In the genomic region with DNA sequence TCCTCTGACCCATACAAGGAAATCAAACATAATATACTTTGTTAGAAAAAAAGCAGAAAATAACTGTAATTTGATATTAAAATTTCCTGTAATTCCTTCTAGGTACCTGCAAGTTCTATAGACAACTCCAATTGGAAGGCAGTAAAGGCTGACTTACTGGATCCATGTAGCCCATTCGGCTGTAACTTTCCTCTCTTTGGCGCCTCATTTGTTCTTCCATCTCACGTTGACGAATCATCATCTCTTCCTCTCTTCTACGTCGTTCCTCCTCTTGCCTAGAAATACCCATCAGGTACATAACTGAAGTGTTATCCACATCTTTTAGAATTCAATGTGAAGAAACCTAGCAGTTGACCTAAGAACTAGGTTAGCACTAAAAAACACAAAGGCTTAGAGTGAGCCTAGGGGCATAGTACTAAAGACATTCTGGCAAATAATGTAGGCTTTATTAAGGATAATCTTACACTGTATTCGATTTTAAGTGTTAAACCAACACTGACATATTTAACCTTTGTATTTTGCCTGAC, we compare ENCODE assay signal across 15 cellular contexts. TPM values are rescaled to one million over a fixed set of nuclear protein-coding genes. Genes with fewer than 3 reads are reported as not detected.
DNase-seq lines count a peak whose midpoint lies in the region; ATAC-seq and TF ChIP-seq lines count a peak whose summit lies in the region.
"Had no signal": no experiment of that assay in that cellular context is flagged by ENCODE, and none has a peak within 500 bp of the region (broad histone marks: within the 10 kb centered on the region; RNA-seq: fewer than 3 reads in every experiment).

No MANE protein-coding gene starts in this region.

- peak overlapping the region; percentile 88 for H3K4ac ChIP-seq in trophoblast cell (ENCODE audit: low read depth, low read length)

- TF ChIP-seq CTCF in Loucy (conservative IDR thresholded peaks at IDR 0.05; ENCODE audit: low read length) (no peak), mammary epithelial cell (conservative IDR thresholded peaks at IDR 0.05 in 1 of 2, IDR thresholded peaks at IDR 0.05 in 1 of 2; ENCODE audit: extremely low read depth in 1 of 2, insufficient read depth in 1 of 2, low read depth in 1 of 2, low read length in 2 of 2) (no peak)

- peaks cover 80% of the 10 kb centered on the region for H3K4me1 Mint-ChIP-seq in activated CD4-positive, alpha-beta T cell treated with anti-CD3 and anti-CD28 coated beads for 36 hours

- POLR2A ChIA-PET in activated CD4-positive, alpha-beta T cell treated with anti-CD3 and anti-CD28 coated beads for 36 hours (lab: Charles Lee), result interaction anchor here (0.6 kb wide), 1 partner anchor 364 kb away, joined by 4 read pairs; no protein-coding TSS in a partner anchor

- no peak overlapping the region for H3K18ac ChIP-seq in trophoblast cell (ENCODE audit: low read length)

- dilution Hi-C loops in mammary epithelial cell (cut with HindIII; ENCODE audit: low sequenced_read_pairs), result loop anchor here (10.0 kb wide), 2 partner anchors 77 to 537 kb away; a partner anchor contains a TSS

- no peak overlapping the region for H4K12ac ChIP-seq in trophoblast cell (ENCODE audit: low read depth, low read length)

- H2BK120ac ChIP-seq in trophoblast cell (ENCODE audit: insufficient read depth, low read length, poor library complexity), result no peak overlapping the region

- H3K79me1 ChIP-seq in trophoblast cell (ENCODE audit: low read length), result peaks cover 9% of the 10 kb centered on the region

- peaks cover 90% of the 10 kb centered on the region for H4K20me1 ChIP-seq in Loucy (ENCODE audit: insufficient read depth, low read length, poor library complexity, severe bottlenecking)
- peaks cover 35% of the 10 kb centered on the region for H4K20me1 ChIP-seq in mammary epithelial cell (ENCODE audit: insufficient read depth, low read length)

- no peaks in the 10 kb centered on the region for H3F3A ChIP-seq in Loucy (ENCODE audit: low read depth)

- H3K14ac ChIP-seq in trophoblast cell (ENCODE audit: low read length), result no peak overlapping the region

- H3K79me2 ChIP-seq in Loucy (ENCODE audit: insufficient read depth, low read length) (peaks cover 100% of the 10 kb centered on the region), mammary epithelial cell (ENCODE audit: insufficient read depth, low read length) (peaks cover 99% of the 10 kb centered on the region), trophoblast cell (ENCODE audit: control insufficient read depth, insufficient read depth, low read length, poor library complexity) (peaks cover 22% of the 10 kb centered on the region)

- in situ Hi-C loops in mammary epithelial cell (cut with MboI; ENCODE audit: low sequenced_read_pairs in 2 of 2), result no loop called here

- H3K9ac ChIP-seq in Loucy (ENCODE audit: low read depth, low read length, poor library complexity, severe bottlenecking) (peak overlapping the region; percentile 4), mammary epithelial cell (ENCODE audit: insufficient read depth, low read length) (no peak overlapping the region), trophoblast cell (ENCODE audit: low read length) (no peak overlapping the region)

- CTCF ChIA-PET in activated CD4-positive, alpha-beta T cell treated with anti-CD3 and anti-CD28 coated beads for 36 hours (lab: Charles Lee), result interaction anchor here (1.0 kb wide), 1 partner anchor 9 kb away, joined by 4 read pairs; no protein-coding TSS in a partner anchor
- CTCF ChIA-PET in mammary epithelial cell (lab: Charles Lee; ENCODE audit: low non-redundant PET), result no interaction called here

- H3K27ac ChIP-seq in mammary epithelial cell (ENCODE audit: insufficient read depth, low read depth, low read length) (no peak overlapping the region), trophoblast cell (ENCODE audit: low read depth, low read length) (no peak overlapping the region)
- H3K27ac ChIP-seq: left lung, tibial artery had no signal

- no peak overlapping the region for H4K91ac ChIP-seq in trophoblast cell (ENCODE audit: low read depth, low read length)

- WGBS in mammary epithelial cell (ENCODE audit: low coverage, missing lambda C conversion rate), result 48% methylated on average over 7 of the region's 7 CpGs
- 100% methylated on average over 4 of the region's 7 CpGs for WGBS in trophoblast cell (ENCODE audit: extremely low coverage, insufficient coverage, insufficient read length)

- peaks cover 90% of the 10 kb centered on the region for H3K36me3 Mint-ChIP-seq in activated CD4-positive, alpha-beta T cell treated with anti-CD3 and anti-CD28 coated beads for 36 hours (ENCODE audit: low read depth)

- BruUV-seq in mammary epithelial cell (replicated peaks; lab: Mats Ljungman, UMichigan), result no TSS peak

- peaks cover 53% of the 10 kb centered on the region for H3K4me1 ChIP-seq in Loucy (ENCODE audit: insufficient read depth, low read length, poor library complexity, severe bottlenecking)
- H3K4me1 ChIP-seq in mammary epithelial cell (ENCODE audit: insufficient read depth, low read length), result peaks cover 19% of the 10 kb centered on the region
- peaks cover 2 to 10% of the 10 kb centered on the region in 2 experiments for H3K4me1 ChIP-seq in trophoblast cell (ENCODE audit: control insufficient read depth in 1 of 2, insufficient read depth in 2 of 2, low read length in 2 of 2)

- no peak overlapping the region for H2BK12ac ChIP-seq in trophoblast cell (ENCODE audit: low read length)

- H4K8ac ChIP-seq in trophoblast cell (ENCODE audit: low read depth, low read length), result no peak overlapping the region

- peak overlapping the region; percentile 87 for H3K4me2 ChIP-seq in Loucy (ENCODE audit: low read depth, low read length, poor library complexity, severe bottlenecking)
- H3K4me2 ChIP-seq in mammary epithelial cell (ENCODE audit: insufficient read depth, low read depth, low read length), result peak overlapping the region; percentile 28
- H3K4me2 ChIP-seq in trophoblast cell (ENCODE audit: low read length), result no peak overlapping the region

- H2BK5ac ChIP-seq in trophoblast cell (ENCODE audit: low read depth, low read length, poor library complexity), result no peak overlapping the region

- intact Hi-C loops in activated CD4-positive, alpha-beta T cell treated with anti-CD3 and anti-CD28 coated beads for 36 hours (cut with DNase I, micrococcal nuclease), result loop anchor here in 1 of 2 experiments (10.0 kb wide), 1 partner anchor 203 kb away; a partner anchor contains a TSS
- intact Hi-C loops in mammary epithelial cell (cut with micrococcal nuclease), result no loop called here

- no peaks in the 10 kb centered on the region for H3K27me3 Mint-ChIP-seq in activated CD4-positive, alpha-beta T cell treated with anti-CD3 and anti-CD28 coated beads for 36 hours

- no peak overlapping the region for H3K23ac ChIP-seq in trophoblast cell (ENCODE audit: low read length)

- H2AK5ac ChIP-seq in trophoblast cell (ENCODE audit: low read length), result no peak overlapping the region

- H3K4me3 ChIP-seq in Loucy (ENCODE audit: low read length, poor library complexity, severe bottlenecking) (peak overlapping the region; percentile 98), mammary epithelial cell (replicated peaks in 1 of 3; ENCODE audit: insufficient read depth in 1 of 3, low read depth in 2 of 3, low read length in 3 of 3) (no peak overlapping the region), trophoblast cell (ENCODE audit: low read depth, low read length) (no peak overlapping the region)
- H3K4me3 ChIP-seq: tibial artery had no signal

- H2AFZ ChIP-seq in Loucy (ENCODE audit: low read length) (no peak overlapping the region), mammary epithelial cell (ENCODE audit: low read depth, low read length) (no peak overlapping the region), trophoblast cell (ENCODE audit: insufficient read depth, low read length, poor library complexity) (no peak overlapping the region)

- H3K27me3 ChIP-seq in Loucy (ENCODE audit: insufficient read depth, low read length, poor library complexity, severe bottlenecking), result peaks cover 19% of the 10 kb centered on the region
- H3K27me3 ChIP-seq in mammary epithelial cell (ENCODE audit: insufficient read depth, low read length), result no peaks in the 10 kb centered on the region
- H3K27me3 ChIP-seq in trophoblast cell (ENCODE audit: insufficient read depth, low read length), result no peaks in the 10 kb centered on the region
- H3K27me3 ChIP-seq: left lung, tibial artery had no signal

- no peaks in the 10 kb centered on the region for H3K9me3 ChIP-seq in Loucy (ENCODE audit: insufficient read depth, low read depth, low read length)
- H3K9me3 ChIP-seq in mammary epithelial cell (replicated peaks; ENCODE audit: insufficient read depth, low read length), result no peaks in the 10 kb centered on the region
- peaks cover 5% of the 10 kb centered on the region for H3K9me3 ChIP-seq in trophoblast cell (ENCODE audit: insufficient read depth, low read depth, low read length)
- H3K9me3 ChIP-seq: left lung, tibial artery had no signal

- H3K36me3 ChIP-seq in Loucy (ENCODE audit: insufficient read depth, low read length) (peaks cover 89% of the 10 kb centered on the region), mammary epithelial cell (ENCODE audit: insufficient read depth, low read length) (peaks cover 77% of the 10 kb centered on the region), trophoblast cell (ENCODE audit: control insufficient read depth in 1 of 2, insufficient read depth in 2 of 2, low read length in 2 of 2) (peaks cover 28 to 60% of the 10 kb centered on the region in 2 experiments)

- peak overlapping the region; percentile 55 for H3K27ac Mint-ChIP-seq in activated CD4-positive, alpha-beta T cell treated with anti-CD3 and anti-CD28 coated beads for 36 hours

- DNase-seq in activated CD4-positive, alpha-beta T cell treated with anti-CD3 and anti-CD28 coated beads for 36 hours, result no peak
- DNase-seq in activated CD4-positive, alpha-beta T cell treated with anti-CD3 and anti-CD28 coated beads, Interleukin-2, amount 50 U/mL, for 48 hours, result no peak
- DNase-seq in mammary epithelial cell (no peak), trophoblast cell (peak in 1 of 2 donors; percentile 17)
- no peak for DNase-seq in effector CD8-positive, alpha-beta T cell (lab: John Stamatoyannopoulos, UW)
- DNase-seq: hippocampal formation; left lung; NCI-H2029 treated with DMSO at 0.1 percent for 48 hours; SHP77 treated with DMSO at 0.1 percent for 48 hours; stimulated activated CD4-positive, alpha-beta T cell treated with anti-CD3 and anti-CD28 coated beads, Interleukin-12 subunit alpha, Interleukin-12 subunit beta, amount 100 ng/mL, for 4 hours; tibial artery had no signal

- H3K9me2 ChIP-seq in Loucy (replicated peaks; ENCODE audit: low read depth, low read length), result no peaks in the 10 kb centered on the region

- peak overlapping the region; percentile 90 for H3K4me3 Mint-ChIP-seq in activated CD4-positive, alpha-beta T cell treated with anti-CD3 and anti-CD28 coated beads for 36 hours

- no peak for ATAC-seq in activated CD4-positive, alpha-beta T cell treated with anti-CD3 and anti-CD28 coated beads for 36 hours
- no peak for ATAC-seq in HG02798 (IDR thresholded peaks at IDR 0.05; ENCODE audit: poor library complexity, unreplicated experiment)
- ATAC-seq in GM19035 (IDR thresholded peaks at IDR 0.05; ENCODE audit: unreplicated experiment), result no peak
- ATAC-seq: esophagus mucosa, left lung had no signal

- no peaks in the 10 kb centered on the region for H3K9me3 Mint-ChIP-seq in activated CD4-positive, alpha-beta T cell treated with anti-CD3 and anti-CD28 coated beads for 36 hours (ENCODE audit: low read depth)

RNA-seq across cellular contexts. Expression of a gene that starts 5.1 kb away (rescaled TPM):
- total RNA-seq in activated CD4-positive, alpha-beta T cell treated with anti-CD3 and anti-CD28 coated beads for 36 hours, result 100 to 1,000 TPM; 350 to 389 TPM
- 100 to 1,000 TPM; 156 to 255 TPM for total RNA-seq in mammary epithelial cell
- 69.9 TPM for polyA plus RNA-seq in mammary epithelial cell
- polyA minus RNA-seq in mammary epithelial cell, result 55.5 TPM
- polyA plus RNA-seq in trophoblast cell (2013), result 227 and 229 TPM in 2 replicates
